In the genomic region with DNA sequence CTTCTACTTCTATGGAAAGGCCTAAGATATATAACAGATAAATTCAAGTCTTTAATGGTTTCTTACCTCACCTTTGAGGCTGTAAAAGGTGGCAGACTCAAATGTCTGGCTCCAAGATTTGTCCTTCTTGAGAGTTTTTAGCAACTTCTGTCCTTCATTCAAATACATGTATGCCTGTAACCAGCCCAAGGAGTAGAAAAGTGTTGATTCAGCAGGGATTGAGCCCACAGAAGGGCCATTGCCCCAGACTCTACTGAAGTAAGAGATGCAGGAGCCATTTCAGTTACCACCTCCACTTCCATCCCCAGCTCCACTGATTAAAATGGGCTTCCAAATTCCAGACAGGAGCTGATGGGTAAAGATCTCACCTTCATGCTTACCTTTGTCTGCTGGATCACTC, we compare ENCODE assay signal across 36 cellular contexts.
"Had no signal": no experiment of that assay in that cellular context is flagged by ENCODE, and none has a peak within 500 bp of the region (broad histone marks: within the 10 kb centered on the region; RNA-seq: fewer than 3 reads in every experiment).

No MANE protein-coding gene starts in this region.

- H3K4me3 Mint-ChIP-seq: activated B cell treated with CpG ODN at 0.5 μM for 24 hours; activated CD4-positive, alpha-beta memory T cell treated with anti-CD3 and anti-CD28 coated beads for 36 hours; activated CD4-positive, alpha-beta T cell treated with anti-CD3 and anti-CD28 coated beads, Interleukin-2, amount 10 ng/mL, durations not matched to agents 24 days and 14 days; activated CD8-positive, alpha-beta memory T cell treated with anti-CD3 and anti-CD28 coated beads, Interleukin-2, amount 10 ng/mL, durations not matched to agents 7 days and 5 days; activated CD8-positive, alpha-beta T cell treated with anti-CD3 and anti-CD28 coated beads, Interleukin-2, amount 10 ng/mL, durations not matched to agents 7 days and 5 days; activated naive CD4-positive, alpha-beta T cell treated with anti-CD3 and anti-CD28 coated beads, Interleukin-2, amount 10 ng/mL, durations not matched to agents 7 days and 5 days; activated naive CD4-positive, alpha-beta T cell treated with anti-CD3 and anti-CD28 coated beads, Interleukin-2, amount 50 U/mL, for 24 hours; activated naive CD8-positive, alpha-beta T cell; activated naive CD8-positive, alpha-beta T cell treated with anti-CD3 and anti-CD28 coated beads, Interleukin-2, amount 10 ng/mL, durations not matched to agents 7 days and 5 days; activated naive CD8-positive, alpha-beta T cell treated with anti-CD3 and anti-CD28 coated beads, Interleukin-2, amount 50 U/mL, for 24 hours; activated T-cell treated with anti-CD3 and anti-CD28 coated beads, Interleukin-2, amount 50 U/mL, for 24 hours; brain; central memory CD8-positive, alpha-beta T cell; T-helper 1 cell treated with Interleukin-12 subunit alpha and Interleukin-12 subunit beta and Interleukin-4 antibody, amounts not matched to agents 30 μg/mL and 1 μg/mL, for 36 hours; T-helper 2 cell treated with Interferon-gamma antibody and Interleukin-4, amounts not matched to agents 5 μg/mL and 100 μg/mL, for 36 hours had no signal

- H3K36me3 Mint-ChIP-seq: activated CD4-positive, alpha-beta memory T cell treated with anti-CD3 and anti-CD28 coated beads for 36 hours; activated CD8-positive, alpha-beta memory T cell treated with anti-CD3 and anti-CD28 coated beads, Interleukin-2, amount 10 ng/mL, durations not matched to agents 7 days and 5 days; activated naive CD4-positive, alpha-beta T cell treated with anti-CD3 and anti-CD28 coated beads, Interleukin-2, amount 10 ng/mL, durations not matched to agents 7 days and 5 days; activated naive CD4-positive, alpha-beta T cell treated with anti-CD3 and anti-CD28 coated beads, Interleukin-2, amount 50 U/mL, for 24 hours; activated naive CD8-positive, alpha-beta T cell; brain had no signal

- H3K27ac ChIP-seq: ascending aorta, cardiac muscle cell, VCaP had no signal

- H3K9me3 ChIP-seq: ascending aorta had no signal

- H3K4me1 ChIP-seq: ascending aorta had no signal

- ATAC-seq: activated CD8-positive, alpha-beta memory T cell treated with anti-CD3 and anti-CD28 coated beads, Interleukin-2, amount 10 ng/mL, durations not matched to agents 7 days and 5 days; activated CD8-positive, alpha-beta T cell treated with anti-CD3 and anti-CD28 coated beads, Interleukin-2, amount 10 ng/mL, durations not matched to agents 7 days and 5 days; activated naive CD8-positive, alpha-beta T cell treated with anti-CD3 and anti-CD28 coated beads, Interleukin-2, amount 50 U/mL, for 24 hours had no signal

- H3K27me3 Mint-ChIP-seq: activated CD4-positive, alpha-beta memory T cell treated with anti-CD3 and anti-CD28 coated beads for 36 hours; activated T-cell treated with anti-CD3 and anti-CD28 coated beads, Interleukin-2, amount 50 U/mL, for 24 hours; brain had no signal

- DNase-seq: activated B cell treated with CpG ODN at 0.5 μM for 24 hours; activated CD4-positive, alpha-beta memory T cell treated with anti-CD3 and anti-CD28 coated beads for 36 hours; activated CD4-positive, alpha-beta T cell treated with anti-CD3 and anti-CD28 coated beads for 4 hours; activated CD4-positive, alpha-beta T cell treated with anti-CD3 and anti-CD28 coated beads, Interleukin-2, amount 10 ng/mL, durations not matched to agents 24 days and 14 days; activated CD4-positive, alpha-beta T cell treated with anti-CD3 and anti-CD28 coated beads, Interleukin-2, amount 50 U/mL, for 1 hour; activated CD4-positive, alpha-beta T cell treated with anti-CD3 and anti-CD28 coated beads, Interleukin-2, amount 50 U/mL, for 4 hours; activated CD4-positive, CD25-positive, alpha-beta regulatory T cell treated with anti-CD3 and anti-CD28 coated beads, Interleukin-2, amount 50 U/mL, for 72 hours; activated CD8-positive, alpha-beta memory T cell treated with anti-CD3 and anti-CD28 coated beads for 24 hours; activated CD8-positive, alpha-beta memory T cell treated with anti-CD3 and anti-CD28 coated beads, Interleukin-2, amount 10 ng/mL, durations not matched to agents 7 days and 5 days; activated CD8-positive, alpha-beta memory T cell treated with anti-CD3 and anti-CD28 coated beads, Interleukin-2, amount 50 U/mL, for 48 hours; activated CD8-positive, alpha-beta T cell treated with anti-CD3 and anti-CD28 coated beads, Interleukin-2, amount 10 ng/mL, durations not matched to agents 7 days and 5 days; activated effector memory CD4-positive, alpha-beta T cell treated with Interleukin-2 at 50 U/mL for 16 hours; activated gamma-delta T cell; activated naive CD4-positive, alpha-beta T cell treated with anti-CD3 and anti-CD28 coated beads, Interleukin-2, amount 10 ng/mL, durations not matched to agents 7 days and 5 days; activated naive CD4-positive, alpha-beta T cell treated with Interleukin-2 at 50 U/mL for 16 hours; activated naive CD8-positive, alpha-beta T cell treated with anti-CD3 and anti-CD28 coated beads, Interleukin-2, amount 10 ng/mL, durations not matched to agents 7 days and 5 days; activated naive CD8-positive, alpha-beta T cell treated with anti-CD3 and anti-CD28 coated beads, Interleukin-2, amount 50 U/mL, for 24 hours; activated T-cell treated with anti-CD3 and anti-CD28 coated beads, Interleukin-2, amount 50 U/mL, for 24 hours; activated T-cell treated with anti-CD3 and anti-CD28 coated beads, Interleukin-2, amount 50 U/mL, for 48 hours; amygdala; anterior cingulate cortex; caudate nucleus; cerebellar nuclear complex; T-helper 1 cell; T-helper 2 cell; T-helper 9 cell had no signal

- H3K9me3 Mint-ChIP-seq: activated B cell treated with CpG ODN at 0.5 μM for 24 hours; activated CD4-positive, alpha-beta memory T cell treated with anti-CD3 and anti-CD28 coated beads for 36 hours; activated CD4-positive, alpha-beta T cell treated with anti-CD3 and anti-CD28 coated beads, Interleukin-2, amount 10 ng/mL, durations not matched to agents 24 days and 14 days; activated naive CD4-positive, alpha-beta T cell treated with anti-CD3 and anti-CD28 coated beads, Interleukin-2, amount 10 ng/mL, durations not matched to agents 7 days and 5 days; activated naive CD4-positive, alpha-beta T cell treated with anti-CD3 and anti-CD28 coated beads, Interleukin-2, amount 50 U/mL, for 24 hours; activated naive CD8-positive, alpha-beta T cell treated with anti-CD3 and anti-CD28 coated beads, Interleukin-2, amount 10 ng/mL, durations not matched to agents 7 days and 5 days; activated naive CD8-positive, alpha-beta T cell treated with anti-CD3 and anti-CD28 coated beads, Interleukin-2, amount 50 U/mL, for 24 hours; activated T-cell treated with anti-CD3 and anti-CD28 coated beads, Interleukin-2, amount 50 U/mL, for 24 hours; activated T-helper 2 cell treated with anti-CD3 and anti-CD28 coated beads, Interferon-gamma antibody, Interleukin-2, Interleukin-4, amounts not matched to agents 10 μg/mL and 5 μg/mL and 100 μg/mL, durations not matched to agents 14 hours and 24 hours and 36 hours; central memory CD8-positive, alpha-beta T cell; T-helper 1 cell treated with Interleukin-12 subunit alpha and Interleukin-12 subunit beta and Interleukin-4 antibody, amounts not matched to agents 30 μg/mL and 1 μg/mL, for 36 hours; T-helper 2 cell treated with Interferon-gamma antibody and Interleukin-4, amounts not matched to agents 5 μg/mL and 100 μg/mL, for 36 hours had no signal

- H3K4me3 ChIP-seq: ascending aorta, cardiac muscle cell had no signal

- H3K27ac Mint-ChIP-seq: activated B cell treated with CpG ODN at 0.5 μM for 24 hours; activated CD4-positive, alpha-beta memory T cell treated with anti-CD3 and anti-CD28 coated beads for 36 hours; activated CD4-positive, alpha-beta T cell treated with anti-CD3 and anti-CD28 coated beads, Interleukin-2, amount 10 ng/mL, durations not matched to agents 24 days and 14 days; activated CD8-positive, alpha-beta memory T cell treated with anti-CD3 and anti-CD28 coated beads, Interleukin-2, amount 10 ng/mL, durations not matched to agents 7 days and 5 days; activated CD8-positive, alpha-beta T cell treated with anti-CD3 and anti-CD28 coated beads, Interleukin-2, amount 10 ng/mL, durations not matched to agents 7 days and 5 days; activated naive CD4-positive, alpha-beta T cell treated with anti-CD3 and anti-CD28 coated beads, Interleukin-2, amount 10 ng/mL, durations not matched to agents 7 days and 5 days; activated naive CD4-positive, alpha-beta T cell treated with anti-CD3 and anti-CD28 coated beads, Interleukin-2, amount 50 U/mL, for 24 hours; activated naive CD8-positive, alpha-beta T cell treated with anti-CD3 and anti-CD28 coated beads, Interleukin-2, amount 10 ng/mL, durations not matched to agents 7 days and 5 days; activated naive CD8-positive, alpha-beta T cell treated with anti-CD3 and anti-CD28 coated beads, Interleukin-2, amount 50 U/mL, for 24 hours; activated T-cell treated with anti-CD3 and anti-CD28 coated beads, Interleukin-2, amount 50 U/mL, for 24 hours; activated T-helper 2 cell treated with anti-CD3 and anti-CD28 coated beads, Interferon-gamma antibody, Interleukin-2, Interleukin-4, amounts not matched to agents 10 μg/mL and 5 μg/mL and 100 μg/mL, durations not matched to agents 14 hours and 24 hours and 36 hours; brain; T-helper 1 cell treated with Interleukin-12 subunit alpha and Interleukin-12 subunit beta and Interleukin-4 antibody, amounts not matched to agents 30 μg/mL and 1 μg/mL, for 36 hours; T-helper 2 cell treated with Interferon-gamma antibody and Interleukin-4, amounts not matched to agents 5 μg/mL and 100 μg/mL, for 36 hours had no signal

- H3K4me1 Mint-ChIP-seq: activated B cell treated with CpG ODN at 0.5 μM for 24 hours; activated naive CD4-positive, alpha-beta T cell treated with anti-CD3 and anti-CD28 coated beads, Interleukin-2, amount 50 U/mL, for 24 hours; brain; central memory CD8-positive, alpha-beta T cell had no signal

- H3K36me3 ChIP-seq: ascending aorta, cardiac muscle cell had no signal

- H3K27me3 ChIP-seq: ascending aorta, cardiac muscle cell had no signal
